In genomic region chr14:75249251-75249957, GRCh38 we compare ENCODE assay signal across 8 cellular contexts. TPM values are rescaled to one million over a fixed set of nuclear protein-coding genes. Genes with fewer than 3 reads are reported as not detected.
A peak's percentile ranks its signal among the peaks of the same experiment; 100 is the strongest.
DNase-seq lines count a peak whose midpoint lies in the region; ATAC-seq and TF ChIP-seq lines count a peak whose summit lies in the region.

No MANE protein-coding gene starts in this region.

- DNase-seq in NCI-H2171 (lab: John Stamatoyannopoulos, UW) (peak; percentile 90), lower lobe of right lung (peak; percentile 41), kidney glomerular epithelial cell (lab: John Stamatoyannopoulos, UW) (no peak), Right ventricle myocardium inferior (ENCODE audit: missing footprints) (no peak)
- peak; percentile 96 for DNase-seq in activated CD8-positive, alpha-beta memory T cell treated with anti-CD3 and anti-CD28 coated beads, Interleukin-2, amount 10 ng/mL, durations not matched to agents 7 days and 5 days
- DNase-seq in stimulated activated naive CD4-positive, alpha-beta T cell treated with Interleukin-2 at 50 U/mL for 16 hours (lab: John Stamatoyannopoulos, UW) = peak; percentile 82

- H3K9me3 Mint-ChIP-seq in activated CD8-positive, alpha-beta memory T cell treated with anti-CD3 and anti-CD28 coated beads, Interleukin-2, amount 10 ng/mL, durations not matched to agents 7 days and 5 days (ENCODE audit: low read depth) = no peaks in the 10 kb centered on the region

- H3K36me3 Mint-ChIP-seq in activated CD8-positive, alpha-beta memory T cell treated with anti-CD3 and anti-CD28 coated beads, Interleukin-2, amount 10 ng/mL, durations not matched to agents 7 days and 5 days = peaks cover 2% of the 10 kb centered on the region

- peak overlapping the region; percentile 70 for H3K27ac Mint-ChIP-seq in activated CD8-positive, alpha-beta memory T cell treated with anti-CD3 and anti-CD28 coated beads, Interleukin-2, amount 10 ng/mL, durations not matched to agents 7 days and 5 days

- peaks cover 53% of the 10 kb centered on the region for H3K27me3 Mint-ChIP-seq in activated CD8-positive, alpha-beta memory T cell treated with anti-CD3 and anti-CD28 coated beads, Interleukin-2, amount 10 ng/mL, durations not matched to agents 7 days and 5 days

- H3K4me3 Mint-ChIP-seq in activated CD8-positive, alpha-beta memory T cell treated with anti-CD3 and anti-CD28 coated beads, Interleukin-2, amount 10 ng/mL, durations not matched to agents 7 days and 5 days = no peak overlapping the region

- no peaks in the 10 kb centered on the region for H3K9me3 ChIP-seq in lower lobe of right lung

- CTCF ChIA-PET in activated CD8-positive, alpha-beta memory T cell treated with anti-CD3 and anti-CD28 coated beads, Interleukin-2, amount 10 ng/mL, durations not matched to agents 7 days and 5 days (lab: Charles Lee) = interaction anchor here (0.9 to 5.1 kb wide), 13 partner anchors 10 to 108 kb away, joined by 3 to 26 read pairs (median 3); no protein-coding TSS in a partner anchor

- peaks cover 2% of the 10 kb centered on the region for H3K4me1 ChIP-seq in lower lobe of right lung

- no peak overlapping the region for H3K27ac ChIP-seq in lower lobe of right lung

- peaks cover 46% of the 10 kb centered on the region for H3K4me1 Mint-ChIP-seq in activated CD8-positive, alpha-beta memory T cell treated with anti-CD3 and anti-CD28 coated beads, Interleukin-2, amount 10 ng/mL, durations not matched to agents 7 days and 5 days

- ATAC-seq in GM18868 (IDR thresholded peaks at IDR 0.05; ENCODE audit: unreplicated experiment) (peak; percentile 83), HG02852 (IDR thresholded peaks at IDR 0.05; ENCODE audit: unreplicated experiment) (peak; percentile 89), lower lobe of right lung (peak; percentile 33 to 67), Right ventricle myocardium inferior (no peak)
- ATAC-seq in activated CD8-positive, alpha-beta memory T cell treated with anti-CD3 and anti-CD28 coated beads, Interleukin-2, amount 10 ng/mL, durations not matched to agents 7 days and 5 days = peak; percentile 84

- H3K4me3 ChIP-seq in lower lobe of right lung = no peak overlapping the region

- no peaks in the 10 kb centered on the region for H3K36me3 ChIP-seq in lower lobe of right lung

- intact Hi-C loops in lower lobe of right lung (cut with DNase I) (no loop called here), Right ventricle myocardium inferior (cut with DNase I) (no loop called here)

- H3K27me3 ChIP-seq in lower lobe of right lung (ENCODE audit: low read depth) = no peaks in the 10 kb centered on the region

- no peak for TF ChIP-seq CTCF in lower lobe of right lung (IDR thresholded peaks at IDR 0.05)

RNA-seq across cellular contexts. Expression of gene FOS, which starts 29.2 kb away (rescaled TPM):
- total RNA-seq in activated CD8-positive, alpha-beta memory T cell treated with anti-CD3 and anti-CD28 coated beads, Interleukin-2, amount 10 ng/mL, durations not matched to agents 7 days and 5 days = 10 to 100 TPM in 1 of 2 experiments, 1 to 10 TPM in 1; 6.9 to 78.6 TPM
- total RNA-seq in lower lobe of right lung (302 TPM), Right ventricle myocardium inferior (9.5 TPM)

Comparison
In these comparisons a context has a peak if more than half of its experiments do, and no peak if none do; other contexts are left out.
1. DNase-seq: peak in NCI-H2171 (single experiment), activated CD8-positive, alpha-beta memory T cell treated with anti-CD3 and anti-CD28 coated beads, Interleukin-2, amount 10 ng/mL, durations not matched to agents 7 days and 5 days (single experiment), lower lobe of right lung (single experiment) and stimulated activated naive CD4-positive, alpha-beta T cell treated with Interleukin-2 at 50 U/mL for 16 hours (single experiment); none in kidney glomerular epithelial cell (single experiment) and Right ventricle myocardium inferior (single experiment).